ENCODE assay signal across 32 cellular contexts in genomic region chr18:6982398-6982797, GRCh38.
"Had no signal": no experiment of that assay in that cellular context is flagged by ENCODE, and none has a peak within 500 bp of the region (broad histone marks: within the 10 kb centered on the region; RNA-seq: fewer than 3 reads in every experiment).

No MANE protein-coding gene starts in this region.

- DNase-seq: activated CD4-positive, alpha-beta memory T cell treated with anti-CD3 and anti-CD28 coated beads for 36 hours; activated CD4-positive, alpha-beta T cell treated with anti-CD3 and anti-CD28 coated beads for 36 hours; activated CD4-positive, alpha-beta T cell treated with anti-CD3 and anti-CD28 coated beads, Interleukin-2, amount 10 ng/mL, durations not matched to agents 7 days and 5 days; activated CD8-positive, alpha-beta memory T cell treated with anti-CD3 and anti-CD28 coated beads, Interleukin-2, amount 50 U/mL, for 48 hours; activated effector memory CD4-positive, alpha-beta T cell treated with Interleukin-2 at 50 U/mL for 16 hours; activated naive CD4-positive, alpha-beta T cell treated with anti-CD3 and anti-CD28 coated beads, Interleukin-2, amount 10 ng/mL, durations not matched to agents 7 days and 5 days; activated naive CD8-positive, alpha-beta T cell treated with anti-CD3 and anti-CD28 coated beads, Interleukin-2, amount 50 U/mL, for 24 hours; activated T-cell treated with anti-CD3 and anti-CD28 coated beads, Interleukin-2, amount 50 U/mL, for 48 hours; anterior cingulate cortex; caudate nucleus; Kasumi-1; KG1; MG63; NCI-H1048; NCI-H1436 treated with DMSO at 0.1 percent for 48 hours; NCI-H1694 treated with DMSO at 0.1 percent for 48 hours; NCI-H2029; NCI-H2107; NCI-H226; NCI-H446 treated with DMSO at 0.1 percent for 48 hours; NCI-H524; NCI-H69; NCI-H82; SHP77 treated with DMSO at 0.1 percent for 48 hours; SK-N-SH had no signal

- ATAC-seq: activated CD4-positive, alpha-beta T cell treated with anti-CD3 and anti-CD28 coated beads for 36 hours; activated CD4-positive, CD25-positive, alpha-beta regulatory T cell treated with anti-CD3 and anti-CD28 coated beads, Interleukin-2, amount 50 U/mL, for 24 hours; activated naive CD8-positive, alpha-beta T cell treated with anti-CD3 and anti-CD28 coated beads, Interleukin-2, amount 50 U/mL, for 24 hours; Panc1 had no signal

- H3K36me3 ChIP-seq: MG63, SJSA1 had no signal

- H3K4me3 ChIP-seq: MG63, SJSA1 had no signal

- H3K27ac Mint-ChIP-seq: activated CD4-positive, alpha-beta memory T cell treated with anti-CD3 and anti-CD28 coated beads for 36 hours; activated CD4-positive, alpha-beta T cell treated with anti-CD3 and anti-CD28 coated beads for 36 hours; activated CD4-positive, alpha-beta T cell treated with anti-CD3 and anti-CD28 coated beads, Interleukin-2, amount 10 ng/mL, durations not matched to agents 7 days and 5 days; activated naive CD4-positive, alpha-beta T cell treated with anti-CD3 and anti-CD28 coated beads, Interleukin-2, amount 10 ng/mL, durations not matched to agents 7 days and 5 days; activated naive CD8-positive, alpha-beta T cell; activated naive CD8-positive, alpha-beta T cell treated with anti-CD3 and anti-CD28 coated beads, Interleukin-2, amount 50 U/mL, for 24 hours; T-helper 1 cell treated with Interleukin-12 subunit alpha and Interleukin-12 subunit beta and Interleukin-4 antibody, amounts not matched to agents 30 μg/mL and 1 μg/mL, for 36 hours; T-helper 2 cell treated with Interferon-gamma antibody and Interleukin-4, amounts not matched to agents 5 μg/mL and 100 μg/mL, for 36 hours had no signal

- H3K4me3 Mint-ChIP-seq: activated CD4-positive, alpha-beta memory T cell treated with anti-CD3 and anti-CD28 coated beads for 36 hours; activated CD4-positive, alpha-beta T cell treated with anti-CD3 and anti-CD28 coated beads for 36 hours; activated CD4-positive, alpha-beta T cell treated with anti-CD3 and anti-CD28 coated beads, Interleukin-2, amount 10 ng/mL, durations not matched to agents 7 days and 5 days; activated naive CD4-positive, alpha-beta T cell treated with anti-CD3 and anti-CD28 coated beads, Interleukin-2, amount 10 ng/mL, durations not matched to agents 7 days and 5 days; activated naive CD8-positive, alpha-beta T cell; activated naive CD8-positive, alpha-beta T cell treated with anti-CD3 and anti-CD28 coated beads, Interleukin-2, amount 50 U/mL, for 24 hours; brain; T-helper 1 cell treated with Interleukin-12 subunit alpha and Interleukin-12 subunit beta and Interleukin-4 antibody, amounts not matched to agents 30 μg/mL and 1 μg/mL, for 36 hours; T-helper 2 cell treated with Interferon-gamma antibody and Interleukin-4, amounts not matched to agents 5 μg/mL and 100 μg/mL, for 36 hours had no signal

- H3K4me1 Mint-ChIP-seq: activated CD4-positive, alpha-beta T cell treated with anti-CD3 and anti-CD28 coated beads for 36 hours; activated CD4-positive, alpha-beta T cell treated with anti-CD3 and anti-CD28 coated beads, Interleukin-2, amount 10 ng/mL, durations not matched to agents 7 days and 5 days; activated naive CD4-positive, alpha-beta T cell treated with anti-CD3 and anti-CD28 coated beads, Interleukin-2, amount 10 ng/mL, durations not matched to agents 7 days and 5 days; activated naive CD8-positive, alpha-beta T cell treated with anti-CD3 and anti-CD28 coated beads, Interleukin-2, amount 50 U/mL, for 24 hours; brain had no signal

- H3K36me3 Mint-ChIP-seq: activated CD4-positive, alpha-beta memory T cell treated with anti-CD3 and anti-CD28 coated beads for 36 hours; activated naive CD4-positive, alpha-beta T cell treated with anti-CD3 and anti-CD28 coated beads, Interleukin-2, amount 10 ng/mL, durations not matched to agents 7 days and 5 days; activated naive CD8-positive, alpha-beta T cell had no signal

- H3K27me3 ChIP-seq: MG63, SJSA1 had no signal

- H3K27me3 Mint-ChIP-seq: activated CD4-positive, alpha-beta memory T cell treated with anti-CD3 and anti-CD28 coated beads for 36 hours; activated CD4-positive, alpha-beta T cell treated with anti-CD3 and anti-CD28 coated beads for 36 hours; activated CD4-positive, alpha-beta T cell treated with anti-CD3 and anti-CD28 coated beads, Interleukin-2, amount 10 ng/mL, durations not matched to agents 7 days and 5 days; activated naive CD4-positive, alpha-beta T cell treated with anti-CD3 and anti-CD28 coated beads, Interleukin-2, amount 10 ng/mL, durations not matched to agents 7 days and 5 days; activated naive CD8-positive, alpha-beta T cell; activated naive CD8-positive, alpha-beta T cell treated with anti-CD3 and anti-CD28 coated beads, Interleukin-2, amount 50 U/mL, for 24 hours; brain had no signal

- H3K27ac ChIP-seq: SJSA1 had no signal

- H3K4me1 ChIP-seq: SJSA1 had no signal

- H3K9me3 ChIP-seq: MG63, SJSA1, SK-N-SH had no signal

- H3K9me3 Mint-ChIP-seq: activated CD4-positive, alpha-beta memory T cell treated with anti-CD3 and anti-CD28 coated beads for 36 hours; activated CD4-positive, alpha-beta T cell treated with anti-CD3 and anti-CD28 coated beads, Interleukin-2, amount 10 ng/mL, durations not matched to agents 7 days and 5 days; brain; T-helper 1 cell treated with Interleukin-12 subunit alpha and Interleukin-12 subunit beta and Interleukin-4 antibody, amounts not matched to agents 30 μg/mL and 1 μg/mL, for 36 hours; T-helper 2 cell treated with Interferon-gamma antibody and Interleukin-4, amounts not matched to agents 5 μg/mL and 100 μg/mL, for 36 hours had no signal
